2 cellular contexts compared by ENCODE assay signal in the genomic region with DNA sequence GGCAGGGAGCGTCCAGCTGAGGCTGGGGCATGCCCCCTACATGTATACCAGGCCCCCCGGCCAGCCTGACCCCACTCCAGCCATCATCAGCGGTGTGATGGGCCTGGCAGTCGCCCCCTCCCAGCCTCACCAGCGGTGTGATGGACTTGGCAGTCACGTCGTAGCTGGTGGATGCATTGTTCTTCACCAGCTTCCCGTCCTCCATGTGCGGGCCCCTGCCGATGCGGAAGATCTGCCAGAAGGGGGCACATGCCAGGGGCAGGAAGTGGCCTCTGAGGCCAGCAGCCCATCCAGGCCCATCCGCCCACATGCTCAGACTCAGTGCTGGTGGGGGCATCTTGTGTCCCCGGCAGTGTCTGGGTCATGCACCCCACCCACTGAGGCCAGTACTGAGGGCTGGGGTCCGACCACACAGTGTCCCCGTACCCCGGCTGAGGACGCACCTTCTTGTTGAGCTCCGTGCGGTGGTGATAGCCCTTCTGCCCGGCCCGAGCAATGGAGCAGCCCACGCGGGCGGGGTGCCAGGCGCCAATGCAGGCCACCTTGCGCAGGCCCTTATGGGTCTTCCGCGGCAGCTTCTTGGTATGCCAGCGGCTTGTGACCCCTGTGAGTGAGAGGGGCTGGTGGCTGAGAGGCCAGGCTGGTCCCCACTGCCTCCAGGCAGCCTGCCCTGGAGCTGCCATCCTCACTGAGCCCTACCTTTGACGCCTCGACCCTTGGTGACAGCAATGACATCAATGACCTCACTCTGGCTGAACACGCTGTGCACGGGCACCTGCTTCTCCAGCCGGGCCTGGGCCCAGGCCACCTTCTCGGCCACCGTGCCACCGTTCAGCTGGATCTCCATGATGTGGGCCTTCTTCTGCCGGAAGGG.
TF ChIP-seq lines count a peak whose summit lies in the region.

No MANE protein-coding gene starts in this region.

TF ChIP-seq in GM23338, 12 proteins besides CTCF, POLR2A, EP300 and RAD21 (continued from another document):
- no peak for TF ChIP-seq POLR2AphosphoS5 (IDR thresholded peaks at IDR 0.05; ENCODE audit: low read depth)
- TF ChIP-seq, protein P1, sequence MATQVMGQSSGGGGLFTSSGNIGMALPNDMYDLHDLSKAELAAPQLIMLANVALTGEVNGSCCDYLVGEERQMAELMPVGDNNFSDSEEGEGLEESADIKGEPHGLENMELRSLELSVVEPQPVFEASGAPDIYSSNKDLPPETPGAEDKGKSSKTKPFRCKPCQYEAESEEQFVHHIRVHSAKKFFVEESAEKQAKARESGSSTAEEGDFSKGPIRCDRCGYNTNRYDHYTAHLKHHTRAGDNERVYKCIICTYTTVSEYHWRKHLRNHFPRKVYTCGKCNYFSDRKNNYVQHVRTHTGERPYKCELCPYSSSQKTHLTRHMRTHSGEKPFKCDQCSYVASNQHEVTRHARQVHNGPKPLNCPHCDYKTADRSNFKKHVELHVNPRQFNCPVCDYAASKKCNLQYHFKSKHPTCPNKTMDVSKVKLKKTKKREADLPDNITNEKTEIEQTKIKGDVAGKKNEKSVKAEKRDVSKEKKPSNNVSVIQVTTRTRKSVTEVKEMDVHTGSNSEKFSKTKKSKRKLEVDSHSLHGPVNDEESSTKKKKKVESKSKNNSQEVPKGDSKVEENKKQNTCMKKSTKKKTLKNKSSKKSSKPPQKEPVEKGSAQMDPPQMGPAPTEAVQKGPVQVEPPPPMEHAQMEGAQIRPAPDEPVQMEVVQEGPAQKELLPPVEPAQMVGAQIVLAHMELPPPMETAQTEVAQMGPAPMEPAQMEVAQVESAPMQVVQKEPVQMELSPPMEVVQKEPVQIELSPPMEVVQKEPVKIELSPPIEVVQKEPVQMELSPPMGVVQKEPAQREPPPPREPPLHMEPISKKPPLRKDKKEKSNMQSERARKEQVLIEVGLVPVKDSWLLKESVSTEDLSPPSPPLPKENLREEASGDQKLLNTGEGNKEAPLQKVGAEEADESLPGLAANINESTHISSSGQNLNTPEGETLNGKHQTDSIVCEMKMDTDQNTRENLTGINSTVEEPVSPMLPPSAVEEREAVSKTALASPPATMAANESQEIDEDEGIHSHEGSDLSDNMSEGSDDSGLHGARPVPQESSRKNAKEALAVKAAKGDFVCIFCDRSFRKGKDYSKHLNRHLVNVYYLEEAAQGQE (IDR thresholded peaks at IDR 0.05; ENCODE audit: unreplicated experiment): no peak
- TF ChIP-seq JUNB (IDR thresholded peaks at IDR 0.05; ENCODE audit: unreplicated experiment): no peak
- TF ChIP-seq, protein P2, sequence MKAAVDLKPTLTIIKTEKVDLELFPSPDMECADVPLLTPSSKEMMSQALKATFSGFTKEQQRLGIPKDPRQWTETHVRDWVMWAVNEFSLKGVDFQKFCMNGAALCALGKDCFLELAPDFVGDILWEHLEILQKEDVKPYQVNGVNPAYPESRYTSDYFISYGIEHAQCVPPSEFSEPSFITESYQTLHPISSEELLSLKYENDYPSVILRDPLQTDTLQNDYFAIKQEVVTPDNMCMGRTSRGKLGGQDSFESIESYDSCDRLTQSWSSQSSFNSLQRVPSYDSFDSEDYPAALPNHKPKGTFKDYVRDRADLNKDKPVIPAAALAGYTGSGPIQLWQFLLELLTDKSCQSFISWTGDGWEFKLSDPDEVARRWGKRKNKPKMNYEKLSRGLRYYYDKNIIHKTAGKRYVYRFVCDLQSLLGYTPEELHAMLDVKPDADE (IDR thresholded peaks at IDR 0.05): no peak
- no peak for TF ChIP-seq ZNF331 (CRISPR knock-in tag; IDR thresholded peaks at IDR 0.05; ENCODE audit: low read depth)

TF ChIP-seq in H1, 55 proteins besides CTCF, POLR2A, EP300 and RAD21 (continued from another document):
- TF ChIP-seq, protein P3, sequence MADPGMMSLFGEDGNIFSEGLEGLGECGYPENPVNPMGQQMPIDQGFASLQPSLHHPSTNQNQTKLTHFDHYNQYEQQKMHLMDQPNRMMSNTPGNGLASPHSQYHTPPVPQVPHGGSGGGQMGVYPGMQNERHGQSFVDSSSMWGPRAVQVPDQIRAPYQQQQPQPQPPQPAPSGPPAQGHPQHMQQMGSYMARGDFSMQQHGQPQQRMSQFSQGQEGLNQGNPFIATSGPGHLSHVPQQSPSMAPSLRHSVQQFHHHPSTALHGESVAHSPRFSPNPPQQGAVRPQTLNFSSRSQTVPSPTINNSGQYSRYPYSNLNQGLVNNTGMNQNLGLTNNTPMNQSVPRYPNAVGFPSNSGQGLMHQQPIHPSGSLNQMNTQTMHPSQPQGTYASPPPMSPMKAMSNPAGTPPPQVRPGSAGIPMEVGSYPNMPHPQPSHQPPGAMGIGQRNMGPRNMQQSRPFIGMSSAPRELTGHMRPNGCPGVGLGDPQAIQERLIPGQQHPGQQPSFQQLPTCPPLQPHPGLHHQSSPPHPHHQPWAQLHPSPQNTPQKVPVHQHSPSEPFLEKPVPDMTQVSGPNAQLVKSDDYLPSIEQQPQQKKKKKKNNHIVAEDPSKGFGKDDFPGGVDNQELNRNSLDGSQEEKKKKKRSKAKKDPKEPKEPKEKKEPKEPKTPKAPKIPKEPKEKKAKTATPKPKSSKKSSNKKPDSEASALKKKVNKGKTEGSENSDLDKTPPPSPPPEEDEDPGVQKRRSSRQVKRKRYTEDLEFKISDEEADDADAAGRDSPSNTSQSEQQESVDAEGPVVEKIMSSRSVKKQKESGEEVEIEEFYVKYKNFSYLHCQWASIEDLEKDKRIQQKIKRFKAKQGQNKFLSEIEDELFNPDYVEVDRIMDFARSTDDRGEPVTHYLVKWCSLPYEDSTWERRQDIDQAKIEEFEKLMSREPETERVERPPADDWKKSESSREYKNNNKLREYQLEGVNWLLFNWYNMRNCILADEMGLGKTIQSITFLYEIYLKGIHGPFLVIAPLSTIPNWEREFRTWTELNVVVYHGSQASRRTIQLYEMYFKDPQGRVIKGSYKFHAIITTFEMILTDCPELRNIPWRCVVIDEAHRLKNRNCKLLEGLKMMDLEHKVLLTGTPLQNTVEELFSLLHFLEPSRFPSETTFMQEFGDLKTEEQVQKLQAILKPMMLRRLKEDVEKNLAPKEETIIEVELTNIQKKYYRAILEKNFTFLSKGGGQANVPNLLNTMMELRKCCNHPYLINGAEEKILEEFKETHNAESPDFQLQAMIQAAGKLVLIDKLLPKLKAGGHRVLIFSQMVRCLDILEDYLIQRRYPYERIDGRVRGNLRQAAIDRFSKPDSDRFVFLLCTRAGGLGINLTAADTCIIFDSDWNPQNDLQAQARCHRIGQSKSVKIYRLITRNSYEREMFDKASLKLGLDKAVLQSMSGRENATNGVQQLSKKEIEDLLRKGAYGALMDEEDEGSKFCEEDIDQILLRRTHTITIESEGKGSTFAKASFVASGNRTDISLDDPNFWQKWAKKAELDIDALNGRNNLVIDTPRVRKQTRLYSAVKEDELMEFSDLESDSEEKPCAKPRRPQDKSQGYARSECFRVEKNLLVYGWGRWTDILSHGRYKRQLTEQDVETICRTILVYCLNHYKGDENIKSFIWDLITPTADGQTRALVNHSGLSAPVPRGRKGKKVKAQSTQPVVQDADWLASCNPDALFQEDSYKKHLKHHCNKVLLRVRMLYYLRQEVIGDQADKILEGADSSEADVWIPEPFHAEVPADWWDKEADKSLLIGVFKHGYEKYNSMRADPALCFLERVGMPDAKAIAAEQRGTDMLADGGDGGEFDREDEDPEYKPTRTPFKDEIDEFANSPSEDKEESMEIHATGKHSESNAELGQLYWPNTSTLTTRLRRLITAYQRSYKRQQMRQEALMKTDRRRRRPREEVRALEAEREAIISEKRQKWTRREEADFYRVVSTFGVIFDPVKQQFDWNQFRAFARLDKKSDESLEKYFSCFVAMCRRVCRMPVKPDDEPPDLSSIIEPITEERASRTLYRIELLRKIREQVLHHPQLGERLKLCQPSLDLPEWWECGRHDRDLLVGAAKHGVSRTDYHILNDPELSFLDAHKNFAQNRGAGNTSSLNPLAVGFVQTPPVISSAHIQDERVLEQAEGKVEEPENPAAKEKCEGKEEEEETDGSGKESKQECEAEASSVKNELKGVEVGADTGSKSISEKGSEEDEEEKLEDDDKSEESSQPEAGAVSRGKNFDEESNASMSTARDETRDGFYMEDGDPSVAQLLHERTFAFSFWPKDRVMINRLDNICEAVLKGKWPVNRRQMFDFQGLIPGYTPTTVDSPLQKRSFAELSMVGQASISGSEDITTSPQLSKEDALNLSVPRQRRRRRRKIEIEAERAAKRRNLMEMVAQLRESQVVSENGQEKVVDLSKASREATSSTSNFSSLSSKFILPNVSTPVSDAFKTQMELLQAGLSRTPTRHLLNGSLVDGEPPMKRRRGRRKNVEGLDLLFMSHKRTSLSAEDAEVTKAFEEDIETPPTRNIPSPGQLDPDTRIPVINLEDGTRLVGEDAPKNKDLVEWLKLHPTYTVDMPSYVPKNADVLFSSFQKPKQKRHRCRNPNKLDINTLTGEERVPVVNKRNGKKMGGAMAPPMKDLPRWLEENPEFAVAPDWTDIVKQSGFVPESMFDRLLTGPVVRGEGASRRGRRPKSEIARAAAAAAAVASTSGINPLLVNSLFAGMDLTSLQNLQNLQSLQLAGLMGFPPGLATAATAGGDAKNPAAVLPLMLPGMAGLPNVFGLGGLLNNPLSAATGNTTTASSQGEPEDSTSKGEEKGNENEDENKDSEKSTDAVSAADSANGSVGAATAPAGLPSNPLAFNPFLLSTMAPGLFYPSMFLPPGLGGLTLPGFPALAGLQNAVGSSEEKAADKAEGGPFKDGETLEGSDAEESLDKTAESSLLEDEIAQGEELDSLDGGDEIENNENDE (IDR thresholded peaks at IDR 0.05; ENCODE audit: insufficient replicate concordance, low read length): no peak
- no peak for TF ChIP-seq FOSL1 (IDR thresholded peaks at IDR 0.05; ENCODE audit: insufficient read depth, low read depth, low read length)
- TF ChIP-seq JUN (IDR thresholded peaks at IDR 0.05; ENCODE audit: low read depth, low read length): no peak
- TF ChIP-seq RNF2 (IDR thresholded peaks at IDR 0.05; ENCODE audit: borderline replicate concordance, low read depth, low read length, missing control alignments, poor library complexity, severe bottlenecking): no peak
- no peak for TF ChIP-seq EZH2 (IDR thresholded peaks at IDR 0.05; ENCODE audit: low read depth, low read length, severe bottlenecking)
- no peak for TF ChIP-seq JUND (IDR thresholded peaks at IDR 0.05; ENCODE audit: low read length)
- TF ChIP-seq SUZ12 (IDR thresholded peaks at IDR 0.05; ENCODE audit: low read length): no peak
- TF ChIP-seq, protein P4, sequence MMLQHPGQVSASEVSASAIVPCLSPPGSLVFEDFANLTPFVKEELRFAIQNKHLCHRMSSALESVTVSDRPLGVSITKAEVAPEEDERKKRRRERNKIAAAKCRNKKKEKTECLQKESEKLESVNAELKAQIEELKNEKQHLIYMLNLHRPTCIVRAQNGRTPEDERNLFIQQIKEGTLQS (IDR thresholded peaks at IDR 0.05; ENCODE audit: insufficient read depth, low read depth, low read length): no peak
